Comparison of ENCODE assay signal across 1 cellular context in the genomic region with DNA sequence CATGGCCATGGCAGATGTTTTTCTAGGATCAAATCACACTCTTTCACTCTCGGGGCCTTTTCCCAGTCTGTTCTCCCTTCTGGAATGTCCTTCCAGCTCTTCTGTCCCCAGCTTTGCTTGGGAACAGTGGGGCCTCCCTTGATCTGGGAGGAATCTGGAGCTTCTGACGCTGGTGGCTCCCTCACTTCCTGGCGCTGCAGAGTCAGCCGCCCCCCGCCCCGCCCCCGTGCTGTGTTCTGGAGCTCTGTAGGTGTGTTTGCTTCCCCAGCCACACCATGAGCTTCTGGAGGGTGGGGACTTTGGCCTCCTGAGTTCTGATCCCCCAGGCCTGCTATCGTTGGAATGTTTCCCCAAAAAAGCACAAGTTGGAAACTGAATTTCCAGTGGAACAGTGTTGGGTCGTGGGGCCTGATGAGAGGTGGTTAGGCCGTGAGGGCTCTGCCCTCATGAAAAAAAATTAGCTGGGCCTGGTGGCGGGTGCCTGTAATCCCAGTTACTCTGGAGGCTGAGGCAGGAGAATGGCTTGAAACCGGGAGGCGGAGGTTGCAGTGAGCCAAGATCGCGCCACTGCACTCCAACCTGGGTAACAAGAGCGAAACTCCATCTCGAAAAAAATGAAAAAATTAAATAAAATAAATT.
TF ChIP-seq lines count a peak whose summit lies in the region.

No MANE protein-coding gene starts in this region.

TF ChIP-seq in HepG2, 621 proteins besides CTCF, POLR2A, EP300 and RAD21 (continued from another document and continues in another):
- TF ChIP-seq, protein P1, sequence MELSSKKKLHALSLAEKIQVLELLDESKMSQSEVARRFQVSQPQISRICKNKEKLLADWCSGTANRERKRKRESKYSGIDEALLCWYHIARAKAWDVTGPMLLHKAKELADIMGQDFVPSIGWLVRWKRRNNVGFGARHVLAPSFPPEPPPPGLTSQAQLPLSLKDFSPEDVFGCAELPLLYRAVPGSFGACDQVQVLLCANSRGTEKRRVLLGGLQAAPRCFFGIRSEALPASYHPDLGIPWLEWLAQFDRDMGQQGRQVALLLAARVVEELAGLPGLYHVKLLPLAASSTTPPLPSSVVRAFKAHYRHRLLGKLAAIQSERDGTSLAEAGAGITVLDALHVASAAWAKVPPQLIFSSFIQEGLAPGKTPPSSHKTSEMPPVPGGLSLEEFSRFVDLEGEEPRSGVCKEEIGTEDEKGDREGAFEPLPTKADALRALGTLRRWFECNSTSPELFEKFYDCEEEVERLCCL (CRISPR knock-in tag; IDR thresholded peaks at IDR 0.05; ENCODE audit: borderline replicate concordance): no peak
- no peak for TF ChIP-seq ZNF776 (CRISPR knock-in tag; IDR thresholded peaks at IDR 0.05)
- no peak for TF ChIP-seq XRCC5 (optimal IDR thresholded peaks at IDR 0.05; ENCODE audit: low read length)
- no peak for TF ChIP-seq HOXA7 (CRISPR knock-in tag; IDR thresholded peaks at IDR 0.05)
- no peak for TF ChIP-seq ZFP36 (IDR thresholded peaks at IDR 0.05; ENCODE audit: borderline replicate concordance, low read depth, low read length, partially characterized antibody)
- TF ChIP-seq ZNF282 (IDR thresholded peaks at IDR 0.05; ENCODE audit: partially characterized antibody): no peak
- TF ChIP-seq, protein P2, sequence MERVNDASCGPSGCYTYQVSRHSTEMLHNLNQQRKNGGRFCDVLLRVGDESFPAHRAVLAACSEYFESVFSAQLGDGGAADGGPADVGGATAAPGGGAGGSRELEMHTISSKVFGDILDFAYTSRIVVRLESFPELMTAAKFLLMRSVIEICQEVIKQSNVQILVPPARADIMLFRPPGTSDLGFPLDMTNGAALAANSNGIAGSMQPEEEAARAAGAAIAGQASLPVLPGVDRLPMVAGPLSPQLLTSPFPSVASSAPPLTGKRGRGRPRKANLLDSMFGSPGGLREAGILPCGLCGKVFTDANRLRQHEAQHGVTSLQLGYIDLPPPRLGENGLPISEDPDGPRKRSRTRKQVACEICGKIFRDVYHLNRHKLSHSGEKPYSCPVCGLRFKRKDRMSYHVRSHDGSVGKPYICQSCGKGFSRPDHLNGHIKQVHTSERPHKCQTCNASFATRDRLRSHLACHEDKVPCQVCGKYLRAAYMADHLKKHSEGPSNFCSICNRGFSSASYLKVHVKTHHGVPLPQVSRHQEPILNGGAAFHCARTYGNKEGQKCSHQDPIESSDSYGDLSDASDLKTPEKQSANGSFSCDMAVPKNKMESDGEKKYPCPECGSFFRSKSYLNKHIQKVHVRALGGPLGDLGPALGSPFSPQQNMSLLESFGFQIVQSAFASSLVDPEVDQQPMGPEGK (CRISPR knock-in tag; IDR thresholded peaks at IDR 0.05): peak; percentile 94
- TF ChIP-seq RBM22 (optimal IDR thresholded peaks at IDR 0.05; ENCODE audit: low read length): no peak
- TF ChIP-seq ZNF7 (CRISPR knock-in tag; IDR thresholded peaks at IDR 0.05): no peak
- TF ChIP-seq, protein P3, sequence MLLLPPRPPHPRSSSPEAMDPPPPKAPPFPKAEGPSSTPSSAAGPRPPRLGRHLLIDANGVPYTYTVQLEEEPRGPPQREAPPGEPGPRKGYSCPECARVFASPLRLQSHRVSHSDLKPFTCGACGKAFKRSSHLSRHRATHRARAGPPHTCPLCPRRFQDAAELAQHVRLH (CRISPR knock-in tag; IDR thresholded peaks at IDR 0.05; ENCODE audit: borderline replicate concordance, low read depth): no peak
- no peak for TF ChIP-seq HIVEP1 (CRISPR knock-in tag; IDR thresholded peaks at IDR 0.05)
- TF ChIP-seq, protein P4, sequence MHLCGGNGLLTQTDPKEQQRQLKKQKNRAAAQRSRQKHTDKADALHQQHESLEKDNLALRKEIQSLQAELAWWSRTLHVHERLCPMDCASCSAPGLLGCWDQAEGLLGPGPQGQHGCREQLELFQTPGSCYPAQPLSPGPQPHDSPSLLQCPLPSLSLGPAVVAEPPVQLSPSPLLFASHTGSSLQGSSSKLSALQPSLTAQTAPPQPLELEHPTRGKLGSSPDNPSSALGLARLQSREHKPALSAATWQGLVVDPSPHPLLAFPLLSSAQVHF (CRISPR knock-in tag; IDR thresholded peaks at IDR 0.05): no peak
- TF ChIP-seq BRD4 (CRISPR knock-in tag; IDR thresholded peaks at IDR 0.05): no peak
- TF ChIP-seq SIX1 (CRISPR knock-in tag; IDR thresholded peaks at IDR 0.05; ENCODE audit: borderline replicate concordance): no peak
- TF ChIP-seq, protein P5, sequence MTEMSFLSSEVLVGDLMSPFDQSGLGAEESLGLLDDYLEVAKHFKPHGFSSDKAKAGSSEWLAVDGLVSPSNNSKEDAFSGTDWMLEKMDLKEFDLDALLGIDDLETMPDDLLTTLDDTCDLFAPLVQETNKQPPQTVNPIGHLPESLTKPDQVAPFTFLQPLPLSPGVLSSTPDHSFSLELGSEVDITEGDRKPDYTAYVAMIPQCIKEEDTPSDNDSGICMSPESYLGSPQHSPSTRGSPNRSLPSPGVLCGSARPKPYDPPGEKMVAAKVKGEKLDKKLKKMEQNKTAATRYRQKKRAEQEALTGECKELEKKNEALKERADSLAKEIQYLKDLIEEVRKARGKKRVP (CRISPR knock-in tag; IDR thresholded peaks at IDR 0.05): 0 out of 4 replicates have a peak, but pooled peaks of 1 of the 2 experiments have one; percentile 30
- TF ChIP-seq REPIN1 (CRISPR knock-in tag; IDR thresholded peaks at IDR 0.05; ENCODE audit: borderline replicate concordance, low read depth): 0 out of 2 replicates have a peak, but pooled peaks have one; percentile 51
- TF ChIP-seq JUND (CRISPR knock-in tag; IDR thresholded peaks at IDR 0.05): no peak
- no peak for TF ChIP-seq SMAD9 (CRISPR knock-in tag; IDR thresholded peaks at IDR 0.05)
- TF ChIP-seq RXRB (CRISPR knock-in tag; IDR thresholded peaks at IDR 0.05; ENCODE audit: borderline replicate concordance): peak; percentile 55; the same call in 1 of the 2 replicates
- TF ChIP-seq PRPF4 (IDR thresholded peaks at IDR 0.05; ENCODE audit: low read depth, low read length, poor library complexity, severe bottlenecking): no peak
- TF ChIP-seq, protein P6, sequence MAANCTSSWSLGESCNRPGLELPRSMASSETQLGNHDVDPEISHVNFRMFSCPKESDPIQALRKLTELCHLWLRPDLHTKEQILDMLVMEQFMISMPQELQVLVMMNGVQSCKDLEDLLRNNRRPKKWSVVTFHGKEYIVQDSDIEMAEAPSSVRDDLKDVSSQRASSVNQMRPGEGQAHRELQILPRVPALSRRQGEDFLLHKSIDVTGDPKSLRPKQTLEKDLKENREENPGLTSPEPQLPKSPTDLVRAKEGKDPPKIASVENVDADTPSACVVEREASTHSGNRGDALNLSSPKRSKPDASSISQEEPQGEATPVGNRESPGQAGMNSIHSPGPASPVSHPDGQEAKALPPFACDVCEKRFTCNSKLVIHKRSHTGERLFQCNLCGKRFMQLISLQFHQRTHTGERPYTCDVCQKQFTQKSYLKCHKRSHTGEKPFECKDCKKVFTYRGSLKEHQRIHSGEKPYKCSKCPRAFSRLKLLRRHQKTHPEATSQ (CRISPR knock-in tag; IDR thresholded peaks at IDR 0.05; ENCODE audit: borderline replicate concordance): peak; percentile 50; the same call in 1 of the 2 replicates
- TF ChIP-seq, protein P7, sequence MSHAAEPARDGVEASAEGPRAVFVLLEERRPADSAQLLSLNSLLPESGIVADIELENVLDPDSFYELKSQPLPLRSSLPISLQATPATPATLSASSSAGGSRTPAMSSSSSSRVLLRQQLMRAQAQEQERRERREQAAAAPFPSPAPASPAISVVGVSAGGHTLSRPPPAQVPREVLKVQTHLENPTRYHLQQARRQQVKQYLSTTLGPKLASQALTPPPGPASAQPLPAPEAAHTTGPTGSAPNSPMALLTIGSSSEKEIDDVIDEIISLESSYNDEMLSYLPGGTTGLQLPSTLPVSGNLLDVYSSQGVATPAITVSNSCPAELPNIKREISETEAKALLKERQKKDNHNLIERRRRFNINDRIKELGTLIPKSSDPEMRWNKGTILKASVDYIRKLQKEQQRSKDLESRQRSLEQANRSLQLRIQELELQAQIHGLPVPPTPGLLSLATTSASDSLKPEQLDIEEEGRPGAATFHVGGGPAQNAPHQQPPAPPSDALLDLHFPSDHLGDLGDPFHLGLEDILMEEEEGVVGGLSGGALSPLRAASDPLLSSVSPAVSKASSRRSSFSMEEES (CRISPR knock-in tag; IDR thresholded peaks at IDR 0.05): 0 out of 2 replicates have a peak, but pooled peaks have one; percentile 12
- TF ChIP-seq NONO (IDR thresholded peaks at IDR 0.05): no peak
- peak; percentile 55; the same call in 1 of the 2 replicates for TF ChIP-seq NONO (CRISPR knock-in tag; conservative IDR thresholded peaks at IDR 0.05)
- TF ChIP-seq ZNF552 (CRISPR knock-in tag; IDR thresholded peaks at IDR 0.05; ENCODE audit: borderline replicate concordance): no peak
- TF ChIP-seq ZNF660 (CRISPR knock-in tag; IDR thresholded peaks at IDR 0.05; ENCODE audit: borderline replicate concordance, low read depth): no peak
- TF ChIP-seq SP4 (CRISPR knock-in tag; IDR thresholded peaks at IDR 0.05): peak; percentile 80
- no peak for TF ChIP-seq ATF7-NPFF (CRISPR knock-in tag; IDR thresholded peaks at IDR 0.05; ENCODE audit: low read depth)
- no peak for TF ChIP-seq ZNF343 (CRISPR knock-in tag; IDR thresholded peaks at IDR 0.05)
- peak; percentile 26; the same call in 1 of the 2 replicates for TF ChIP-seq ZNF891 (CRISPR knock-in tag; IDR thresholded peaks at IDR 0.05)
- TF ChIP-seq ZMAT3 (CRISPR knock-in tag; conservative IDR thresholded peaks at IDR 0.05): no peak
- TF ChIP-seq KLF13 (CRISPR knock-in tag; IDR thresholded peaks at IDR 0.05): no peak
- TF ChIP-seq SMYD3 (CRISPR knock-in tag; IDR thresholded peaks at IDR 0.05): peak; percentile 40; the same call in 1 of the 2 replicates
- no peak for TF ChIP-seq TEAD3 (CRISPR knock-in tag; optimal IDR thresholded peaks at IDR 0.05; ENCODE audit: borderline replicate concordance)
- TF ChIP-seq, protein P8, sequence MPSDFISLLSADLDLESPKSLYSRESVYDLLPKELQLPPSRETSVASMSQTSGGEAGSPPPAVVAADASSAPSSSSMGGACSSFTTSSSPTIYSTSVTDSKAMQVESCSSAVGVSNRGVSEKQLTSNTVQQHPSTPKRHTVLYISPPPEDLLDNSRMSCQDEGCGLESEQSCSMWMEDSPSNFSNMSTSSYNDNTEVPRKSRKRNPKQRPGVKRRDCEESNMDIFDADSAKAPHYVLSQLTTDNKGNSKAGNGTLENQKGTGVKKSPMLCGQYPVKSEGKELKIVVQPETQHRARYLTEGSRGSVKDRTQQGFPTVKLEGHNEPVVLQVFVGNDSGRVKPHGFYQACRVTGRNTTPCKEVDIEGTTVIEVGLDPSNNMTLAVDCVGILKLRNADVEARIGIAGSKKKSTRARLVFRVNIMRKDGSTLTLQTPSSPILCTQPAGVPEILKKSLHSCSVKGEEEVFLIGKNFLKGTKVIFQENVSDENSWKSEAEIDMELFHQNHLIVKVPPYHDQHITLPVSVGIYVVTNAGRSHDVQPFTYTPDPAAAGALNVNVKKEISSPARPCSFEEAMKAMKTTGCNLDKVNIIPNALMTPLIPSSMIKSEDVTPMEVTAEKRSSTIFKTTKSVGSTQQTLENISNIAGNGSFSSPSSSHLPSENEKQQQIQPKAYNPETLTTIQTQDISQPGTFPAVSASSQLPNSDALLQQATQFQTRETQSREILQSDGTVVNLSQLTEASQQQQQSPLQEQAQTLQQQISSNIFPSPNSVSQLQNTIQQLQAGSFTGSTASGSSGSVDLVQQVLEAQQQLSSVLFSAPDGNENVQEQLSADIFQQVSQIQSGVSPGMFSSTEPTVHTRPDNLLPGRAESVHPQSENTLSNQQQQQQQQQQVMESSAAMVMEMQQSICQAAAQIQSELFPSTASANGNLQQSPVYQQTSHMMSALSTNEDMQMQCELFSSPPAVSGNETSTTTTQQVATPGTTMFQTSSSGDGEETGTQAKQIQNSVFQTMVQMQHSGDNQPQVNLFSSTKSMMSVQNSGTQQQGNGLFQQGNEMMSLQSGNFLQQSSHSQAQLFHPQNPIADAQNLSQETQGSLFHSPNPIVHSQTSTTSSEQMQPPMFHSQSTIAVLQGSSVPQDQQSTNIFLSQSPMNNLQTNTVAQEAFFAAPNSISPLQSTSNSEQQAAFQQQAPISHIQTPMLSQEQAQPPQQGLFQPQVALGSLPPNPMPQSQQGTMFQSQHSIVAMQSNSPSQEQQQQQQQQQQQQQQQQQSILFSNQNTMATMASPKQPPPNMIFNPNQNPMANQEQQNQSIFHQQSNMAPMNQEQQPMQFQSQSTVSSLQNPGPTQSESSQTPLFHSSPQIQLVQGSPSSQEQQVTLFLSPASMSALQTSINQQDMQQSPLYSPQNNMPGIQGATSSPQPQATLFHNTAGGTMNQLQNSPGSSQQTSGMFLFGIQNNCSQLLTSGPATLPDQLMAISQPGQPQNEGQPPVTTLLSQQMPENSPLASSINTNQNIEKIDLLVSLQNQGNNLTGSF (CRISPR knock-in tag; IDR thresholded peaks at IDR 0.05): no peak
